11 cellular contexts compared by ENCODE assay signal in genomic region chrX:2677764-2678163, GRCh38. TPM values are rescaled to one million over a fixed set of nuclear protein-coding genes. Genes with fewer than 3 reads are reported as not detected.
DNase-seq lines count a peak whose midpoint lies in the region; ATAC-seq and TF ChIP-seq lines count a peak whose summit lies in the region.
"Had no signal": no experiment of that assay in that cellular context is flagged by ENCODE, and none has a peak within 500 bp of the region (broad histone marks: within the 10 kb centered on the region; RNA-seq: fewer than 3 reads in every experiment).

No MANE protein-coding gene starts in this region.

- H3K9me3 Mint-ChIP-seq in activated CD4-positive, alpha-beta memory T cell treated with anti-CD3 and anti-CD28 coated beads for 36 hours: no peaks in the 10 kb centered on the region
- peaks cover 7% of the 10 kb centered on the region for H3K9me3 Mint-ChIP-seq in stimulated activated memory B cell treated with anti-CD40 and anti-IgM and Interleukin-4, amounts not matched to agents 10 μg/mL and 1 μg/mL and 100 μg/mL, for 72 hours
- H3K9me3 Mint-ChIP-seq: GM23338 had no signal

- no peak for TF ChIP-seq POLR2A in ovary (IDR thresholded peaks at IDR 0.05)

- no peaks in the 10 kb centered on the region for H3K4me1 Mint-ChIP-seq in activated CD4-positive, alpha-beta memory T cell treated with anti-CD3 and anti-CD28 coated beads for 36 hours (ENCODE audit: low read depth)
- no peaks in the 10 kb centered on the region for H3K4me1 Mint-ChIP-seq in stimulated activated memory B cell treated with anti-CD40 and anti-IgM and Interleukin-4, amounts not matched to agents 10 μg/mL and 1 μg/mL and 100 μg/mL, for 72 hours
- H3K4me1 Mint-ChIP-seq: GM23338 had no signal

- 12 to 27% (median 12%) methylated on average over 10 of the region's 10 CpGs for WGBS in ovary, 3 donors

- H3K27me3 ChIP-seq in ovary: no peaks in the 10 kb centered on the region

- POLR2A ChIA-PET in RWPE1 (lab: Yijun Ruan, JAX; ENCODE audit: low non-redundant PET): no interaction called here
- POLR2A ChIA-PET in activated CD4-positive, alpha-beta memory T cell treated with anti-CD3 and anti-CD28 coated beads for 36 hours (lab: Charles Lee): no interaction called here

- H3K27ac ChIP-seq in RWPE1 (peak overlapping the region; percentile 54), ovary (no peak overlapping the region)

- no peak for TF ChIP-seq CTCF in AG09309 (IDR thresholded peaks at IDR 0.05; ENCODE audit: control insufficient read depth, insufficient read depth, low read depth, low read length, missing control alignments)
- TF ChIP-seq CTCF in RWPE1 (conservative IDR thresholded peaks at IDR 0.05; ENCODE audit: low read depth): no peak
- TF ChIP-seq CTCF in fibroblast of villous mesenchyme (IDR thresholded peaks at IDR 0.05; ENCODE audit: insufficient read depth, low read depth, low read length): no peak
- TF ChIP-seq CTCF in ovary (IDR thresholded peaks at IDR 0.05): no peak

- H3K27ac Mint-ChIP-seq in activated CD4-positive, alpha-beta memory T cell treated with anti-CD3 and anti-CD28 coated beads for 36 hours: no peak overlapping the region
- no peak overlapping the region for H3K27ac Mint-ChIP-seq in stimulated activated memory B cell treated with anti-CD40 and anti-IgM and Interleukin-4, amounts not matched to agents 10 μg/mL and 1 μg/mL and 100 μg/mL, for 72 hours
- H3K27ac Mint-ChIP-seq: GM23338 had no signal

- H3K4me3 ChIP-seq in AG09309 (ENCODE audit: control insufficient read depth, low read depth, low read length): no peak overlapping the region
- peak overlapping the region; percentile 3 for H3K4me3 ChIP-seq in fibroblast of villous mesenchyme (ENCODE audit: low read depth, low read length)
- no peak overlapping the region for H3K4me3 ChIP-seq in ovary
- H3K4me3 ChIP-seq: GM23338 had no signal

- peaks cover 13% of the 10 kb centered on the region for H3K4me1 ChIP-seq in ovary (ENCODE audit: insufficient read depth)

- H3K36me3 Mint-ChIP-seq in activated CD4-positive, alpha-beta memory T cell treated with anti-CD3 and anti-CD28 coated beads for 36 hours: peaks cover 8% of the 10 kb centered on the region
- peaks cover 29% of the 10 kb centered on the region for H3K36me3 Mint-ChIP-seq in stimulated activated memory B cell treated with anti-CD40 and anti-IgM and Interleukin-4, amounts not matched to agents 10 μg/mL and 1 μg/mL and 100 μg/mL, for 72 hours

- no peak for ATAC-seq in stimulated activated memory B cell treated with anti-CD40 and anti-IgM and Interleukin-4, amounts not matched to agents 10 μg/mL and 1 μg/mL and 100 μg/mL, for 72 hours
- ATAC-seq: GM23338 had no signal

- intact Hi-C loops in ovary (cut with DNase I): no loop called here
- intact Hi-C loops in activated CD4-positive, alpha-beta memory T cell treated with anti-CD3 and anti-CD28 coated beads for 36 hours (cut with micrococcal nuclease): no loop called here

- no peak for TF ChIP-seq EP300 in ovary (IDR thresholded peaks at IDR 0.05)

- H3K27me3 Mint-ChIP-seq in activated CD4-positive, alpha-beta memory T cell treated with anti-CD3 and anti-CD28 coated beads for 36 hours: no peaks in the 10 kb centered on the region
- H3K27me3 Mint-ChIP-seq in stimulated activated memory B cell treated with anti-CD40 and anti-IgM and Interleukin-4, amounts not matched to agents 10 μg/mL and 1 μg/mL and 100 μg/mL, for 72 hours: no peaks in the 10 kb centered on the region

- DNase-seq in AG09309 (ENCODE audit: low read depth) (peak; percentile 95), RWPE1 (ENCODE audit: low spot score) (peak; percentile 95), fibroblast of villous mesenchyme (ENCODE audit: low read depth) (peak; percentile 97), ovary (peak; percentile 80 to 89 (median 88)), CD1c-positive myeloid dendritic cell (ENCODE audit: extremely low spot score) (no peak)
- DNase-seq in activated CD4-positive, alpha-beta memory T cell treated with anti-CD3 and anti-CD28 coated beads for 36 hours: no peak
- no peak for DNase-seq in central memory CD4-positive, alpha-beta T cell
- DNase-seq: DMS153, NCI-H2029 had no signal

- CTCF ChIA-PET in RWPE1 (lab: Yijun Ruan, JAX): no interaction called here
- CTCF ChIA-PET in activated CD4-positive, alpha-beta memory T cell treated with anti-CD3 and anti-CD28 coated beads for 36 hours (lab: Charles Lee): no interaction called here

- no peaks in the 10 kb centered on the region for H3K36me3 ChIP-seq in ovary

- no peaks in the 10 kb centered on the region for H3K9me3 ChIP-seq in ovary

- H3K4me3 Mint-ChIP-seq in activated CD4-positive, alpha-beta memory T cell treated with anti-CD3 and anti-CD28 coated beads for 36 hours: no peak overlapping the region
- no peak overlapping the region for H3K4me3 Mint-ChIP-seq in stimulated activated memory B cell treated with anti-CD40 and anti-IgM and Interleukin-4, amounts not matched to agents 10 μg/mL and 1 μg/mL and 100 μg/mL, for 72 hours
- H3K4me3 Mint-ChIP-seq: GM23338 had no signal

RNA-seq across cellular contexts. Expression of gene CD99, which starts 13.3 kb away (rescaled TPM):
- total RNA-seq in fibroblast of villous mesenchyme (268 and 386 TPM in 2 replicates), ovary (100 to 1,000 TPM; 149 to 409 (median 275) TPM)
- polyA plus RNA-seq in ovary: 100 to 1,000 TPM; 365 to 678 TPM
- 100 to 1,000 TPM; 282 to 283 TPM for total RNA-seq in activated CD4-positive, alpha-beta memory T cell treated with anti-CD3 and anti-CD28 coated beads for 36 hours

Comparison
In these comparisons a context has a peak if more than half of its experiments do, and no peak if none do; other contexts are left out.
1. DNase-seq: peak in AG09309 (single experiment), RWPE1 (single experiment), fibroblast of villous mesenchyme (single experiment) and ovary (5 of 5); none in activated CD4-positive, alpha-beta memory T cell treated with anti-CD3 and anti-CD28 coated beads for 36 hours (single experiment), central memory CD4-positive, alpha-beta T cell (single experiment) and CD1c-positive myeloid dendritic cell (single experiment).